8 cellular contexts compared by ENCODE assay signal in the genomic region with DNA sequence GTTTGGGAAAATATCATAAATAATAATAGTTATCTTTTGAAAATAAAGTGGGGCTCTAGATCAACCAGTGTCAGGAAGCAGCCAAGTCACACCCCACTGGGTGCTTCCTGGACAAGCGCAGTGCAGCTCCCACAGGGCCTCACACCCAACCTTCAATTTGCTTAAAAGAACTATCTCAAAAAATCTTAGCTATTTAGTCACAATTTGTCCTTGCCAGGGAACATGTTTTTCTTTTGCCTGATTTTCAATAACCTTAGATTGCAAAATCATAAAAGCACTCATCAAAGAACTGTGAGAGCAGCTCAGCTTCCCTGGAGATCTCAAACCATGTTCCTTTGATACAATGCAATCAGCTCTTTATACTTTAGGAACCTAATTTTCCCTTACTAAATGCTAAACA. TPM values are rescaled to one million over a fixed set of nuclear protein-coding genes. Genes with fewer than 3 reads are reported as not detected.
DNase-seq lines count a peak whose midpoint lies in the region; ATAC-seq, FAIRE-seq and TF ChIP-seq lines count a peak whose summit lies in the region.

No MANE protein-coding gene starts in this region.

- POLR2A ChIA-PET in A549 (lab: Yijun Ruan, JAX) = interaction anchor here (1.9 to 3.6 kb wide), 4 partner anchors 8 to 168 kb away, joined by 7 to 47 read pairs (median 12); a partner anchor contains a TSS

- H3K9me3 ChIP-seq in A549 = no peaks in the 10 kb centered on the region
- H3K9me3 ChIP-seq in Loucy (ENCODE audit: insufficient read depth, low read depth, low read length) = no peaks in the 10 kb centered on the region

- peak overlapping the region; percentile 96 for H3K27ac Mint-ChIP-seq in chondrocyte (ENCODE audit: unreplicated experiment)
- peak overlapping the region; percentile 93 to 96 for H3K27ac Mint-ChIP-seq in natural killer cell treated with Interleukin-12 subunit alpha and Interleukin-12 subunit beta and Interleukin-15 and Interleukin-18, amount 100 ng/mL, for 72 hours

- CTCF ChIA-PET in A549 (lab: Yijun Ruan, JAX) = interaction anchor here (1.2 to 3.4 kb wide), 6 partner anchors 8 to 185 kb away, joined by 3 to 22 read pairs (median 14); a partner anchor contains a TSS

- H4K20me1 ChIP-seq in Loucy (ENCODE audit: insufficient read depth, low read length, poor library complexity, severe bottlenecking) = peaks cover 14% of the 10 kb centered on the region

- H3K79me2 ChIP-seq in Loucy (ENCODE audit: insufficient read depth, low read length) = peaks cover 35% of the 10 kb centered on the region

- TF ChIP-seq EP300 in A549 (IDR thresholded peaks at IDR 0.05) = no peak

- H3K4me1 ChIP-seq in A549 = peaks cover 46% of the 10 kb centered on the region
- peaks cover 41% of the 10 kb centered on the region for H3K4me1 ChIP-seq in Loucy (ENCODE audit: insufficient read depth, low read length, poor library complexity, severe bottlenecking)

- peaks cover 11% of the 10 kb centered on the region for H3K36me3 Mint-ChIP-seq in chondrocyte (ENCODE audit: low read depth)
- H3K36me3 Mint-ChIP-seq in natural killer cell treated with Interleukin-12 subunit alpha and Interleukin-12 subunit beta and Interleukin-15 and Interleukin-18, amount 100 ng/mL, for 72 hours = peaks cover 5% of the 10 kb centered on the region

- H3K27me3 ChIP-seq in Loucy (ENCODE audit: insufficient read depth, low read length, poor library complexity, severe bottlenecking) = no peaks in the 10 kb centered on the region

- H3K9ac ChIP-seq in Loucy (ENCODE audit: low read depth, low read length, poor library complexity, severe bottlenecking) = peak overlapping the region; percentile 90

- no peaks in the 10 kb centered on the region for H3K9me2 ChIP-seq in Loucy (replicated peaks; ENCODE audit: low read depth, low read length)

- H3K4me3 Mint-ChIP-seq in chondrocyte (ENCODE audit: unreplicated experiment) = no peak overlapping the region
- peak overlapping the region; percentile 90 for H3K4me3 Mint-ChIP-seq in natural killer cell treated with Interleukin-12 subunit alpha and Interleukin-12 subunit beta and Interleukin-15 and Interleukin-18, amount 100 ng/mL, for 72 hours

- TF ChIP-seq CTCF in A549 (IDR thresholded peaks at IDR 0.05) = no peak
- no peak for TF ChIP-seq CTCF in Loucy (conservative IDR thresholded peaks at IDR 0.05; ENCODE audit: low read length)
- no peak for TF ChIP-seq CTCF in chondrocyte (IDR thresholded peaks at IDR 0.05)

- ATAC-seq in A549 = no peak
- no peak for ATAC-seq in natural killer cell treated with Interleukin-12 subunit alpha and Interleukin-12 subunit beta and Interleukin-15 and Interleukin-18, amount 100 ng/mL, for 72 hours

- no peak for TF ChIP-seq RAD21 in A549 (conservative IDR thresholded peaks at IDR 0.05 in 1 of 2, IDR thresholded peaks at IDR 0.05 in 1 of 2)

- peak overlapping the region; percentile 81 for H3K4me2 ChIP-seq in A549
- peak overlapping the region; percentile 77 for H3K4me2 ChIP-seq in Loucy (ENCODE audit: low read depth, low read length, poor library complexity, severe bottlenecking)

- peak overlapping the region; percentile 91 to 97 for H3K27ac ChIP-seq in A549

- H3K27me3 Mint-ChIP-seq in chondrocyte (ENCODE audit: low read depth) = no peaks in the 10 kb centered on the region
- H3K27me3 Mint-ChIP-seq in natural killer cell treated with Interleukin-12 subunit alpha and Interleukin-12 subunit beta and Interleukin-15 and Interleukin-18, amount 100 ng/mL, for 72 hours = no peaks in the 10 kb centered on the region

- peaks cover 55% of the 10 kb centered on the region for H3K4me1 Mint-ChIP-seq in chondrocyte (ENCODE audit: low read depth)
- H3K4me1 Mint-ChIP-seq in natural killer cell treated with Interleukin-12 subunit alpha and Interleukin-12 subunit beta and Interleukin-15 and Interleukin-18, amount 100 ng/mL, for 72 hours (ENCODE audit: low read depth in 2 of 2) = peaks cover 35 to 47% of the 10 kb centered on the region in 2 donors

- no peak for TF ChIP-seq POLR2A in A549 (IDR thresholded peaks at IDR 0.05; ENCODE audit: low read length)

- FAIRE-seq in A549 (lab: Jason Lieb, UNC) (no peak), frontal cortex (lab: Jason Lieb, UNC) (no peak)

- DNase-seq in A549 (ENCODE audit: low read depth in 1 of 2, low spot score in 1 of 2) (no peak), chondrocyte (ENCODE audit: low spot score) (no peak), AG08395 (ENCODE audit: low spot score) (no peak), frontal cortex (ENCODE audit: low spot score in 2 of 2) (no peak)
- DNase-seq in natural killer cell treated with Interleukin-12 subunit alpha and Interleukin-12 subunit beta and Interleukin-15 and Interleukin-18, amount 100 ng/mL, for 72 hours (ENCODE audit: low spot score) = no peak
- DNase-seq in activated CD8-positive, alpha-beta memory T cell treated with anti-CD3 and anti-CD28 coated beads, Interleukin-2, amount 50 U/mL, for 4 hours = no peak
- DNase-seq in activated CD4-positive, CD25-positive, alpha-beta regulatory T cell (lab: John Stamatoyannopoulos, UW) = no peak

- no peaks in the 10 kb centered on the region for H3K36me3 ChIP-seq in Loucy (ENCODE audit: insufficient read depth, low read length)

- 79% methylated on average over 1 of the region's 1 CpG for WGBS in A549 (ENCODE audit: missing lambda C conversion rate)

- no peaks in the 10 kb centered on the region for H3K9me3 Mint-ChIP-seq in chondrocyte (ENCODE audit: low read depth)
- no peaks in the 10 kb centered on the region for H3K9me3 Mint-ChIP-seq in natural killer cell treated with Interleukin-12 subunit alpha and Interleukin-12 subunit beta and Interleukin-15 and Interleukin-18, amount 100 ng/mL, for 72 hours

- H3F3A ChIP-seq in Loucy (ENCODE audit: low read depth) = no peaks in the 10 kb centered on the region

- H2AFZ ChIP-seq in Loucy (ENCODE audit: low read length) = no peak overlapping the region

- H3K4me3 ChIP-seq in A549 (no peak overlapping the region), Loucy (ENCODE audit: low read length, poor library complexity, severe bottlenecking) (peak overlapping the region; percentile 82)

TF ChIP-seq in A549, 52 proteins besides CTCF, POLR2A, EP300 and RAD21:
- TF ChIP-seq NPAS2 (CRISPR knock-in tag; IDR thresholded peaks at IDR 0.05; ENCODE audit: borderline replicate concordance) (no peak), NFE2L2 (conservative IDR thresholded peaks at IDR 0.05; ENCODE audit: low read length) (no peak), GATA3 (IDR thresholded peaks at IDR 0.05; ENCODE audit: borderline replicate concordance) (no peak), ZFP36 (IDR thresholded peaks at IDR 0.05; ENCODE audit: borderline replicate concordance, partially characterized antibody) (no peak), CBX8 (IDR thresholded peaks at IDR 0.05) (no peak), RFX5 (IDR thresholded peaks at IDR 0.05) (no peak)
- TF ChIP-seq, protein P1, sequence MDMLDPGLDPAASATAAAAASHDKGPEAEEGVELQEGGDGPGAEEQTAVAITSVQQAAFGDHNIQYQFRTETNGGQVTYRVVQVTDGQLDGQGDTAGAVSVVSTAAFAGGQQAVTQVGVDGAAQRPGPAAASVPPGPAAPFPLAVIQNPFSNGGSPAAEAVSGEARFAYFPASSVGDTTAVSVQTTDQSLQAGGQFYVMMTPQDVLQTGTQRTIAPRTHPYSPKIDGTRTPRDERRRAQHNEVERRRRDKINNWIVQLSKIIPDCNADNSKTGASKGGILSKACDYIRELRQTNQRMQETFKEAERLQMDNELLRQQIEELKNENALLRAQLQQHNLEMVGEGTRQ (IDR thresholded peaks at IDR 0.05) = no peak

RNA-seq across cellular contexts. Expression of a gene that starts 1.6 kb away (rescaled TPM):
- polyA plus RNA-seq in A549 (2011; rRNA removed) (154 and 195 TPM in 2 replicates), A549 (2017; fragmentation: RNase III; extraction: RNeasy Plus Mini Kit Qiagen cat#74134 plus additional on column Dnase treatment) (60.3 to 74.1 TPM (median 66.4 TPM) in 3 replicates)
- 70.9 and 72.3 TPM in 2 replicates for polyA plus RNA-seq in A549 (2012; cell fraction: cytosol; rRNA removed)
- polyA plus RNA-seq in A549 (2012; cell fraction: nucleus; rRNA removed) = 50.6 and 56.7 TPM in 2 replicates
- polyA minus RNA-seq in A549 (2011; rRNA and poly(A)+ RNA removed) = 278 and 281 TPM in 2 replicates
- total RNA-seq in chondrocyte (49.6 to 80.7 TPM (median 74.9 TPM) in 3 replicates), frontal cortex (27.3 TPM)
- 10 to 100 TPM; 41.4 to 63.9 TPM for total RNA-seq in natural killer cell treated with Interleukin-12 subunit alpha and Interleukin-12 subunit beta and Interleukin-15 and Interleukin-18, amount 100 ng/mL, for 72 hours

RNA-seq across cellular contexts. Expression of a gene that starts 39.7 kb away (rescaled TPM):
- 0.09 TPM in 1 of 2 replicates, not detected in the other for polyA plus RNA-seq in A549 (2011; rRNA removed)
- polyA plus RNA-seq in A549 (2012; cell fraction: cytosol; rRNA removed) = 0.13 and 0.15 TPM in 2 replicates
- 0.16 and 0.17 TPM in 2 replicates for polyA plus RNA-seq in A549 (2012; cell fraction: nucleus; rRNA removed)
- 0.04 TPM in 1 of 3 replicates, not detected in the others for polyA plus RNA-seq in A549 (2017; fragmentation: RNase III; extraction: RNeasy Plus Mini Kit Qiagen cat#74134 plus additional on column Dnase treatment)
- not detected in 2 replicates for polyA minus RNA-seq in A549 (2011; rRNA and poly(A)+ RNA removed)
- 17.6 to 43.0 TPM (median 41.2 TPM) in 3 replicates for total RNA-seq in chondrocyte
- under 1 TPM in 1 of 2 donors, not detected in 1; 0.10 TPM for total RNA-seq in natural killer cell treated with Interleukin-12 subunit alpha and Interleukin-12 subunit beta and Interleukin-15 and Interleukin-18, amount 100 ng/mL, for 72 hours
- 1.2 TPM for total RNA-seq in frontal cortex
